11 cellular contexts compared by ENCODE assay signal in genomic region chr5:19322716-19323485, GRCh38.
DNase-seq lines count a peak whose midpoint lies in the region; ATAC-seq and TF ChIP-seq lines count a peak whose summit lies in the region.
"Had no signal": no experiment of that assay in that cellular context is flagged by ENCODE, and none has a peak within 500 bp of the region (broad histone marks: within the 10 kb centered on the region; RNA-seq: fewer than 3 reads in every experiment).

No MANE protein-coding gene starts in this region.

- H3K79me1 ChIP-seq in trophoblast cell (ENCODE audit: low read length) = no peaks in the 10 kb centered on the region

- POLR2A ChIA-PET in A673 (lab: Charles Lee; ENCODE audit: low non-redundant PET) = interaction anchor here (0.9 kb wide), 1 partner anchor 23 kb away, joined by 3 read pairs; no protein-coding TSS in a partner anchor

- peak overlapping the region; percentile 73 for H2BK5ac ChIP-seq in trophoblast cell (ENCODE audit: low read depth, low read length, poor library complexity)

- H3K9ac ChIP-seq in mammary epithelial cell (ENCODE audit: insufficient read depth, low read length) (no peak overlapping the region), trophoblast cell (ENCODE audit: low read length) (no peak overlapping the region)

- H3K27ac ChIP-seq in mammary epithelial cell (ENCODE audit: insufficient read depth, low read depth, low read length) (peak overlapping the region; percentile 41), trophoblast cell (ENCODE audit: low read depth, low read length) (peak overlapping the region; percentile 51), A673 (ENCODE audit: low read depth, low read length, poor library complexity, severe bottlenecking) (no peak overlapping the region)
- H3K27ac ChIP-seq: HL-60 had no signal

- H3K9me3 ChIP-seq in MG63 = no peaks in the 10 kb centered on the region
- no peaks in the 10 kb centered on the region for H3K9me3 ChIP-seq in mammary epithelial cell (replicated peaks; ENCODE audit: insufficient read depth, low read length)
- H3K9me3 ChIP-seq in trophoblast cell (ENCODE audit: insufficient read depth, low read depth, low read length) = no peaks in the 10 kb centered on the region
- H3K9me3 ChIP-seq in A673 (ENCODE audit: low read depth, low read length, poor library complexity, severe bottlenecking) = peaks cover 4% of the 10 kb centered on the region

- BruUV-seq in mammary epithelial cell (replicated peaks; lab: Mats Ljungman, UMichigan) (no TSS peak), A673 (replicated peaks; lab: Mats Ljungman, UMichigan) (no TSS peak)

- no peak overlapping the region for H2AK5ac ChIP-seq in trophoblast cell (ENCODE audit: low read length)

- H3K27me3 ChIP-seq in MG63 (no peaks in the 10 kb centered on the region), mammary epithelial cell (ENCODE audit: insufficient read depth, low read length) (no peaks in the 10 kb centered on the region), trophoblast cell (ENCODE audit: insufficient read depth, low read length) (no peaks in the 10 kb centered on the region), A673 (replicated peaks; ENCODE audit: insufficient read depth, low read depth, low read length, poor library complexity) (no peaks in the 10 kb centered on the region)

- ATAC-seq in GM18858 (IDR thresholded peaks at IDR 0.05; ENCODE audit: unreplicated experiment) (peak; percentile 77), GM21576 (IDR thresholded peaks at IDR 0.05; ENCODE audit: unreplicated experiment) (no peak), GM18519 (IDR thresholded peaks at IDR 0.05; ENCODE audit: low FRiP score, unreplicated experiment) (no peak), left ventricle myocardium superior (no peak)
- ATAC-seq: left colon had no signal

- H4K8ac ChIP-seq in trophoblast cell (ENCODE audit: low read depth, low read length) = peak overlapping the region; percentile 10

- no peak overlapping the region for H3K18ac ChIP-seq in trophoblast cell (ENCODE audit: low read length)

- H3K36me3 ChIP-seq in MG63 = no peaks in the 10 kb centered on the region
- H3K36me3 ChIP-seq in mammary epithelial cell (ENCODE audit: insufficient read depth, low read length) = no peaks in the 10 kb centered on the region
- no peaks in the 10 kb centered on the region for H3K36me3 ChIP-seq in trophoblast cell (ENCODE audit: control insufficient read depth in 1 of 2, insufficient read depth in 2 of 2, low read length in 2 of 2)
- H3K36me3 ChIP-seq in A673 (ENCODE audit: insufficient read depth, low read length, poor library complexity, severe bottlenecking) = no peaks in the 10 kb centered on the region

- no peak for TF ChIP-seq CTCF in mammary epithelial cell (conservative IDR thresholded peaks at IDR 0.05 in 1 of 2, IDR thresholded peaks at IDR 0.05 in 1 of 2; ENCODE audit: extremely low read depth in 1 of 2, insufficient read depth in 1 of 2, low read depth in 1 of 2, low read length in 2 of 2)
- no peak for TF ChIP-seq CTCF in A673 (conservative IDR thresholded peaks at IDR 0.05; ENCODE audit: low read depth, low read length)

- H2BK120ac ChIP-seq in trophoblast cell (ENCODE audit: insufficient read depth, low read length, poor library complexity) = no peak overlapping the region

- 36% methylated on average over 4 of the region's 4 CpGs for WGBS in mammary epithelial cell (ENCODE audit: low coverage, missing lambda C conversion rate)
- WGBS in trophoblast cell (ENCODE audit: extremely low coverage, insufficient coverage, insufficient read length) = no CpG with 5 or more reads among the region's 4 CpGs

- intact Hi-C loops in mammary epithelial cell (cut with micrococcal nuclease) (loop anchor here (5.0 to 10.0 kb wide), 2 partner anchors 152 to 209 kb away; no protein-coding TSS in a partner anchor), A673 (cut with micrococcal nuclease; ENCODE audit: unreplicated experiment) (no loop called here), left ventricle myocardium superior (cut with micrococcal nuclease) (no loop called here)

- no peak overlapping the region for H3K14ac ChIP-seq in trophoblast cell (ENCODE audit: low read length)

- H3K4me3 ChIP-seq in MG63 (no peak overlapping the region), mammary epithelial cell (replicated peaks in 1 of 3; ENCODE audit: insufficient read depth in 1 of 3, low read depth in 2 of 3, low read length in 3 of 3) (peak overlapping the region in 1 of 3 experiments; percentile 26), trophoblast cell (ENCODE audit: low read depth, low read length) (no peak overlapping the region), A673 (ENCODE audit: low read depth, low read length, poor library complexity, severe bottlenecking) (no peak overlapping the region)

- H2AFZ ChIP-seq in mammary epithelial cell (ENCODE audit: low read depth, low read length) = peak overlapping the region; percentile 80
- no peak overlapping the region for H2AFZ ChIP-seq in trophoblast cell (ENCODE audit: insufficient read depth, low read length, poor library complexity)

- no peaks in the 10 kb centered on the region for H4K20me1 ChIP-seq in mammary epithelial cell (ENCODE audit: insufficient read depth, low read length)

- CTCF ChIA-PET in mammary epithelial cell (lab: Charles Lee; ENCODE audit: low non-redundant PET) = interaction anchor here (0.7 kb wide), 1 partner anchor 285 kb away, joined by 4 read pairs; no protein-coding TSS in a partner anchor
- CTCF ChIA-PET in A673 (lab: Charles Lee) = no interaction called here

- H3K4ac ChIP-seq in trophoblast cell (ENCODE audit: low read depth, low read length) = no peak overlapping the region

- H4K12ac ChIP-seq in trophoblast cell (ENCODE audit: low read depth, low read length) = no peak overlapping the region

- dilution Hi-C loops in mammary epithelial cell (cut with HindIII; ENCODE audit: low sequenced_read_pairs) = no loop called here

- H3K4me2 ChIP-seq in mammary epithelial cell (ENCODE audit: insufficient read depth, low read depth, low read length) = peak overlapping the region; percentile 93
- H3K4me2 ChIP-seq in trophoblast cell (ENCODE audit: low read length) = no peak overlapping the region

- DNase-seq in MG63 (peak; percentile 68), mammary epithelial cell (peak; percentile 91), trophoblast cell (peak; percentile 33 to 49), A673 (ENCODE audit: low spot score) (no peak), left ventricle myocardium superior (no peak)
- DNase-seq: left colon; stimulated activated naive CD4-positive, alpha-beta T cell treated with Interleukin-2 at 50 U/mL for 16 hours had no signal

- no peak overlapping the region for H2BK12ac ChIP-seq in trophoblast cell (ENCODE audit: low read length)

- H3K23ac ChIP-seq in trophoblast cell (ENCODE audit: low read length) = no peak overlapping the region

- no peaks in the 10 kb centered on the region for H3K79me2 ChIP-seq in mammary epithelial cell (ENCODE audit: insufficient read depth, low read length)
- no peaks in the 10 kb centered on the region for H3K79me2 ChIP-seq in trophoblast cell (ENCODE audit: control insufficient read depth, insufficient read depth, low read length, poor library complexity)

- H4K91ac ChIP-seq in trophoblast cell (ENCODE audit: low read depth, low read length) = no peak overlapping the region

- in situ Hi-C loops in mammary epithelial cell (cut with MboI; ENCODE audit: low sequenced_read_pairs in 2 of 2) = no loop called here

- H3K4me1 ChIP-seq in mammary epithelial cell (ENCODE audit: insufficient read depth, low read length) = peaks cover 9% of the 10 kb centered on the region
- peaks cover 0 to 2% of the 10 kb centered on the region in 2 experiments for H3K4me1 ChIP-seq in trophoblast cell (ENCODE audit: control insufficient read depth in 1 of 2, insufficient read depth in 2 of 2, low read length in 2 of 2)
- H3K4me1 ChIP-seq in A673 (ENCODE audit: insufficient read depth, low read length, poor library complexity, severe bottlenecking) = no peaks in the 10 kb centered on the region

Comparison
In these comparisons a context has a peak if more than half of its experiments do, and no peak if none do; other contexts are left out.
1. DNase-seq: peak in MG63 (single experiment), mammary epithelial cell (single experiment) and trophoblast cell (2 of 2); none in A673 (single experiment) and left ventricle myocardium superior (single experiment).